17 cellular contexts compared by ENCODE assay signal in the genomic region with DNA sequence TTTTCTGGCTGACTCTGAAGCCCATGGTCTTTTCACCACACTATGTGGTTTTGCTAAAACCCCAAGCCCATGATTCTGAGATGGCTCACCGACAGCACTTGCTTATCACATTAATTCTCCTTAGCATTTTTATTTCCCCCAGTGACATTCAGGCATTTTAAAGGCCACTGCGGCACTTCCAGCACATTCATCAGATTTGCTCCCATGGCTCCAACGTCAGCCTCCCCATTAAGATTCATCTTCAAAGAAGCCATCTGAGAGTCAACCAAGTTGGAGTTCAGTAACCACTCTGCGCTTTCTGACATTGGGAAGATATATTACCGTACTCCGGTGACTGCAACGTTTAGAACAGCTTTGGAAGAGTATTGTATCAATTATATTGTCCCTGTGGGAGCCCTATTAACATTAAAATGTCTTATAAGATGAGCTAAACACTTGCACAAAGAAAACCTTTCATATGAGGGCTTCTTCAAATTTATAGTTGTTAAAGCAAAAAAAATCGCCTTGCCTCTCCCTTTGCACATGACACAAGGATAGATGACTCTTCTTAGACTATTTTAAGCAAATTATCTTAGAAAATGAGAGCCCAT.
DNase-seq lines count a peak whose midpoint lies in the region; TF ChIP-seq lines count a peak whose summit lies in the region.
"Had no signal": no experiment of that assay in that cellular context is flagged by ENCODE, and none has a peak within 500 bp of the region (broad histone marks: within the 10 kb centered on the region; RNA-seq: fewer than 3 reads in every experiment).

No MANE protein-coding gene starts in this region.

- CTCF ChIA-PET in BJ (lab: Yijun Ruan, JAX) = interaction anchor here (1.0 kb wide), 1 partner anchor 16 kb away, joined by 5 read pairs; no protein-coding TSS in a partner anchor

- TF ChIP-seq CTCF in BJ (IDR thresholded peaks at IDR 0.05; ENCODE audit: insufficient read depth, low read depth, low read length) (no peak), fibroblast of villous mesenchyme (IDR thresholded peaks at IDR 0.05; ENCODE audit: insufficient read depth, low read depth, low read length) (no peak), osteoblast (IDR thresholded peaks at IDR 0.05; ENCODE audit: extremely low read depth, low read depth, low read length) (no peak), testis (IDR thresholded peaks at IDR 0.05) (no peak)

- H3K36me3 ChIP-seq in BJ (ENCODE audit: control insufficient read depth, insufficient read depth, low read length) (no peaks in the 10 kb centered on the region), osteoblast (ENCODE audit: insufficient read depth, low read length) (no peaks in the 10 kb centered on the region), testis (ENCODE audit: low read depth, missing control alignments) (no peaks in the 10 kb centered on the region)
- H3K36me3 ChIP-seq: BLaER1 had no signal

- intact Hi-C loops in testis (cut with DNase I; ENCODE audit: low total_unique reads) = no loop called here

- no peaks in the 10 kb centered on the region for H3K79me2 ChIP-seq in osteoblast (ENCODE audit: insufficient read depth, low read length)

- H4K20me1 ChIP-seq in osteoblast (ENCODE audit: insufficient read depth, low read length) = no peaks in the 10 kb centered on the region
- H4K20me1 ChIP-seq: BLaER1 had no signal

- no peaks in the 10 kb centered on the region for H3K4me1 ChIP-seq in osteoblast (ENCODE audit: insufficient read depth, low read length)
- H3K4me1 ChIP-seq in testis = no peaks in the 10 kb centered on the region
- H3K4me1 ChIP-seq: BLaER1 had no signal

- DNase-seq in BJ (ENCODE audit: low read depth) = peak; percentile 21
- DNase-seq in astrocyte of the hippocampus (ENCODE audit: low read depth, low spot score) = peak; percentile 40
- peak; percentile 12 for DNase-seq in fibroblast of villous mesenchyme (ENCODE audit: low read depth)
- no peak for DNase-seq in osteoblast (ENCODE audit: insufficient read length, low spot score, missing footprints)
- no peak for DNase-seq in testis
- DNase-seq in activated CD4-positive, alpha-beta T cell treated with anti-CD3 and anti-CD28 coated beads, Interleukin-2, amount 50 U/mL, for 1 hour = no peak
- DNase-seq in caudate nucleus (lab: John Stamatoyannopoulos, UW) = no peak
- DNase-seq: CD4-positive, alpha-beta memory T cell; DMS153; GOT3; Kasumi-1; MM.1S; NCI-H1092 treated with DMSO at 0.1 percent for 48 hours; NCI-H146; NCI-H2029 treated with DMSO at 0.1 percent for 48 hours had no signal

- no peaks in the 10 kb centered on the region for H3K9me3 ChIP-seq in osteoblast (ENCODE audit: low read depth, low read length)
- no peaks in the 10 kb centered on the region for H3K9me3 ChIP-seq in testis
- H3K9me3 ChIP-seq: BLaER1 had no signal

- H3K4me3 ChIP-seq in BJ (ENCODE audit: low read depth, low read length) (no peak overlapping the region), fibroblast of villous mesenchyme (ENCODE audit: low read depth, low read length) (no peak overlapping the region), osteoblast (ENCODE audit: insufficient read depth, low read length) (no peak overlapping the region), testis (no peak overlapping the region)
- H3K4me3 ChIP-seq: BLaER1, GM12878 had no signal

- WGBS in testis, 2 donors = 77 to 81% methylated on average over 8 of the region's 8 CpGs

- POLR2A ChIA-PET in BJ (lab: Charles Lee) = no interaction called here

- H3K27me3 ChIP-seq in BJ (ENCODE audit: control insufficient read depth, insufficient read depth, low read length) = no peaks in the 10 kb centered on the region
- no peaks in the 10 kb centered on the region for H3K27me3 ChIP-seq in osteoblast (ENCODE audit: insufficient read depth, low read length)
- no peaks in the 10 kb centered on the region for H3K27me3 ChIP-seq in testis
- H3K27me3 ChIP-seq: BLaER1 had no signal

- TF ChIP-seq POLR2A in testis (IDR thresholded peaks at IDR 0.05) = no peak

- peak overlapping the region; percentile 9 for H3K4me2 ChIP-seq in osteoblast (ENCODE audit: insufficient read depth, low read length)
- H3K4me2 ChIP-seq: BLaER1 had no signal

- no peak overlapping the region for H3K27ac ChIP-seq in osteoblast (ENCODE audit: low read depth, low read length)
- H3K27ac ChIP-seq in testis = no peak overlapping the region
- H3K27ac ChIP-seq in caudate nucleus (ENCODE audit: low read depth, low read length) = no peak overlapping the region
- H3K27ac ChIP-seq: BLaER1 had no signal

- H2AFZ ChIP-seq in osteoblast (ENCODE audit: low read length) = peak overlapping the region; percentile 14

Comparison
In these comparisons a context has a peak if more than half of its experiments do, and no peak if none do; other contexts are left out.
1. DNase-seq: peak in BJ (single experiment), astrocyte of the hippocampus (single experiment) and fibroblast of villous mesenchyme (single experiment); none in osteoblast (single experiment), testis (single experiment), activated CD4-positive, alpha-beta T cell treated with anti-CD3 and anti-CD28 coated beads, Interleukin-2, amount 50 U/mL, for 1 hour (single experiment) and caudate nucleus (0 of 61).